In genomic region chr6:31114970-31115849, GRCh38 we compare ENCODE assay signal across 8 cellular contexts. TPM values are rescaled to one million over a fixed set of nuclear protein-coding genes. Genes with fewer than 3 reads are reported as not detected.
DNase-seq lines count a peak whose midpoint lies in the region; ATAC-seq and TF ChIP-seq lines count a peak whose summit lies in the region.

No MANE protein-coding gene starts in this region.

- no peak overlapping the region for H2BK5ac ChIP-seq in trophoblast cell (ENCODE audit: low read depth, low read length, poor library complexity)

- no peak overlapping the region for H3K4me3 ChIP-seq in CD4-positive, alpha-beta memory T cell (ENCODE audit: low read length in 2 of 2)
- no peak overlapping the region for H3K4me3 ChIP-seq in OCI-LY3 (ENCODE audit: low read length)
- H3K4me3 ChIP-seq in fibroblast of mammary gland (ENCODE audit: control insufficient read depth, low read depth, low read length): peak overlapping the region; percentile 43
- H3K4me3 ChIP-seq in trophoblast cell (ENCODE audit: low read depth, low read length): no peak overlapping the region

- peaks cover 0 to 2% (median 0%) of the 10 kb centered on the region in 8 donors for H3K9me3 Mint-ChIP-seq in CD4-positive, alpha-beta memory T cell
- no peaks in the 10 kb centered on the region for H3K9me3 Mint-ChIP-seq in activated naive CD4-positive, alpha-beta T cell treated with anti-CD3 and anti-CD28 coated beads for 36 hours

- no peaks in the 10 kb centered on the region for H3K27me3 ChIP-seq in CD4-positive, alpha-beta memory T cell (ENCODE audit: insufficient read depth, low read length)
- H3K27me3 ChIP-seq in OCI-LY3 (ENCODE audit: low read depth, low read length) (peaks cover 7% of the 10 kb centered on the region), trophoblast cell (ENCODE audit: insufficient read depth, low read length) (no peaks in the 10 kb centered on the region)

- CTCF ChIA-PET in CD4-positive, alpha-beta memory T cell (lab: Charles Lee; ENCODE audit: partially characterized antibody): interaction anchor here (0.9 to 7.5 kb wide), 15 partner anchors 9 to 285 kb away, joined by 3 to 62 read pairs (median 6); partner anchors contain the start of gene VARS2
- CTCF ChIA-PET in activated naive CD4-positive, alpha-beta T cell treated with anti-CD3 and anti-CD28 coated beads for 36 hours (lab: Charles Lee): interaction anchor here (1.5 to 2.3 kb wide), 6 partner anchors 10 to 28 kb away, joined by 3 to 10 read pairs (median 8); no protein-coding TSS in a partner anchor

- H2AK5ac ChIP-seq in trophoblast cell (ENCODE audit: low read length): no peak overlapping the region

- peak overlapping the region in 2 of 8 donors; percentile 16 to 41 for H3K4me3 Mint-ChIP-seq in CD4-positive, alpha-beta memory T cell
- no peak overlapping the region for H3K4me3 Mint-ChIP-seq in activated naive CD4-positive, alpha-beta T cell treated with anti-CD3 and anti-CD28 coated beads for 36 hours

- peak in 1 of 5 donors; percentile 40 for DNase-seq in CD4-positive, alpha-beta memory T cell
- peak; percentile 69 for DNase-seq in fibroblast of mammary gland (ENCODE audit: low read depth)
- peak; percentile 20 to 47 for DNase-seq in trophoblast cell
- no peak for DNase-seq in activated naive CD4-positive, alpha-beta T cell treated with anti-CD3 and anti-CD28 coated beads for 36 hours

- H3K4me2 ChIP-seq in OCI-LY3 (ENCODE audit: low read length): peak overlapping the region; percentile 47
- H3K4me2 ChIP-seq in trophoblast cell (ENCODE audit: low read length): no peak overlapping the region

- H4K8ac ChIP-seq in trophoblast cell (ENCODE audit: low read depth, low read length): no peak overlapping the region

- no peaks in the 10 kb centered on the region for H3K79me2 ChIP-seq in OCI-LY3 (ENCODE audit: low read length)
- no peaks in the 10 kb centered on the region for H3K79me2 ChIP-seq in trophoblast cell (ENCODE audit: control insufficient read depth, insufficient read depth, low read length, poor library complexity)

- no peak overlapping the region for H3K27ac ChIP-seq in CD4-positive, alpha-beta memory T cell (ENCODE audit: low read depth, low read length)
- H3K27ac ChIP-seq in OCI-LY3 (ENCODE audit: low read length) (no peak overlapping the region), trophoblast cell (ENCODE audit: low read depth, low read length) (no peak overlapping the region)

- no peak overlapping the region for H2BK120ac ChIP-seq in trophoblast cell (ENCODE audit: insufficient read depth, low read length, poor library complexity)

- peaks cover 2 to 8% (median 5%) of the 10 kb centered on the region in 4 donors for H3K4me1 Mint-ChIP-seq in CD4-positive, alpha-beta memory T cell
- peaks cover 5% of the 10 kb centered on the region for H3K4me1 Mint-ChIP-seq in activated naive CD4-positive, alpha-beta T cell treated with anti-CD3 and anti-CD28 coated beads for 36 hours (ENCODE audit: low read depth)

- WGBS in trophoblast cell (ENCODE audit: extremely low coverage, insufficient coverage, insufficient read length): no CpG with 5 or more reads among the region's 9 CpGs

- no peak overlapping the region for H3K23ac ChIP-seq in trophoblast cell (ENCODE audit: low read length)

- TF ChIP-seq CTCF in OCI-LY3 (IDR thresholded peaks at IDR 0.05; ENCODE audit: low read depth, low read length) (peak; percentile 36), fibroblast of mammary gland (conservative IDR thresholded peaks at IDR 0.05; ENCODE audit: control insufficient read depth, insufficient read depth, low read depth, low read length) (peak; percentile 42)

- H3K9ac ChIP-seq in OCI-LY3 (ENCODE audit: low read length) (no peak overlapping the region; the same call in 1 of the 2 replicates), trophoblast cell (ENCODE audit: low read length) (no peak overlapping the region)

- peaks cover 5% of the 10 kb centered on the region for H3K4me1 ChIP-seq in CD4-positive, alpha-beta memory T cell (ENCODE audit: insufficient read depth, low read length)
- H3K4me1 ChIP-seq in OCI-LY3 (ENCODE audit: low read length): peaks cover 20% of the 10 kb centered on the region
- peaks cover 9 to 14% of the 10 kb centered on the region in 2 experiments for H3K4me1 ChIP-seq in trophoblast cell (ENCODE audit: control insufficient read depth in 1 of 2, insufficient read depth in 2 of 2, low read length in 2 of 2)

- intact Hi-C loops in CD4-positive, alpha-beta memory T cell (cut with micrococcal nuclease): loop anchor here (2.0 kb wide), 2 partner anchors 28 to 36 kb away; no protein-coding TSS in a partner anchor
- intact Hi-C loops in activated naive CD4-positive, alpha-beta T cell treated with anti-CD3 and anti-CD28 coated beads for 36 hours (cut with micrococcal nuclease): loop anchor here (1.0 kb wide), 1 partner anchor 28 kb away; no protein-coding TSS in a partner anchor

- no peak overlapping the region for H2BK12ac ChIP-seq in trophoblast cell (ENCODE audit: low read length)

- no peak overlapping the region for H3K18ac ChIP-seq in trophoblast cell (ENCODE audit: low read length)

- H4K12ac ChIP-seq in trophoblast cell (ENCODE audit: low read depth, low read length): no peak overlapping the region

- H3K27ac Mint-ChIP-seq in CD4-positive, alpha-beta memory T cell: peak overlapping the region in 4 of 7 donors; percentile 12 to 80 (median 46)
- H3K27ac Mint-ChIP-seq in activated naive CD4-positive, alpha-beta T cell treated with anti-CD3 and anti-CD28 coated beads for 36 hours: no peak overlapping the region

- no peaks in the 10 kb centered on the region for H3K36me3 Mint-ChIP-seq in CD4-positive, alpha-beta memory T cell
- no peaks in the 10 kb centered on the region for H3K36me3 Mint-ChIP-seq in activated naive CD4-positive, alpha-beta T cell treated with anti-CD3 and anti-CD28 coated beads for 36 hours (ENCODE audit: low read depth)

- H3K14ac ChIP-seq in trophoblast cell (ENCODE audit: low read length): no peak overlapping the region

- H4K20me1 ChIP-seq in OCI-LY3 (ENCODE audit: insufficient read depth, low read length): no peaks in the 10 kb centered on the region

- ATAC-seq in GM21717 (IDR thresholded peaks at IDR 0.05; ENCODE audit: unreplicated experiment): no peak
- ATAC-seq in GM18870 (IDR thresholded peaks at IDR 0.05; ENCODE audit: unreplicated experiment): no peak
- ATAC-seq in HG02678 (IDR thresholded peaks at IDR 0.05; ENCODE audit: unreplicated experiment): no peak

- no peaks in the 10 kb centered on the region for H3K9me3 ChIP-seq in CD4-positive, alpha-beta memory T cell (ENCODE audit: control insufficient read depth in 1 of 2, low read length in 2 of 2)
- H3K9me3 ChIP-seq in OCI-LY3 (ENCODE audit: insufficient read depth, low read length) (no peaks in the 10 kb centered on the region), trophoblast cell (ENCODE audit: insufficient read depth, low read depth, low read length) (peaks cover 1% of the 10 kb centered on the region)

- POLR2A ChIA-PET in CD4-positive, alpha-beta memory T cell (lab: Charles Lee; ENCODE audit: partially characterized antibody): interaction anchor here (1.0 to 2.1 kb wide), 5 partner anchors 22 to 200 kb away, joined by 3 to 11 read pairs (median 5); no protein-coding TSS in a partner anchor

- peak overlapping the region; percentile 45 for H4K91ac ChIP-seq in trophoblast cell (ENCODE audit: low read depth, low read length)

- no peaks in the 10 kb centered on the region for H3K36me3 ChIP-seq in CD4-positive, alpha-beta memory T cell (ENCODE audit: insufficient read depth, low read length)
- H3K36me3 ChIP-seq in OCI-LY3 (replicated peaks; ENCODE audit: low read depth, low read length): no peaks in the 10 kb centered on the region
- H3K36me3 ChIP-seq in trophoblast cell (ENCODE audit: control insufficient read depth in 1 of 2, insufficient read depth in 2 of 2, low read length in 2 of 2): no peaks in the 10 kb centered on the region

- H3K79me1 ChIP-seq in trophoblast cell (ENCODE audit: low read length): no peaks in the 10 kb centered on the region

- H2AFZ ChIP-seq in OCI-LY3 (ENCODE audit: low read depth, low read length) (peak overlapping the region; percentile 82), trophoblast cell (ENCODE audit: insufficient read depth, low read length, poor library complexity) (peak overlapping the region; percentile 50)

- no peak overlapping the region for H3K4ac ChIP-seq in trophoblast cell (ENCODE audit: low read depth, low read length)

- H3K27me3 Mint-ChIP-seq in CD4-positive, alpha-beta memory T cell: peaks cover 2 to 3% of the 10 kb centered on the region in 2 donors
- no peaks in the 10 kb centered on the region for H3K27me3 Mint-ChIP-seq in activated naive CD4-positive, alpha-beta T cell treated with anti-CD3 and anti-CD28 coated beads for 36 hours (ENCODE audit: low read depth)

RNA-seq across cellular contexts. Expression of gene PSORS1C1, which starts 0.6 kb away (rescaled TPM):
- not detected for total RNA-seq in CD4-positive, alpha-beta memory T cell
- under 1 TPM in 1 of 2 donors, not detected in 1; 0.60 TPM for polyA plus RNA-seq in CD4-positive, alpha-beta memory T cell
- polyA plus RNA-seq in trophoblast cell (2013): 0.18 and 0.23 TPM in 2 replicates
- under 1 TPM; 0.29 to 0.40 TPM for total RNA-seq in activated naive CD4-positive, alpha-beta T cell treated with anti-CD3 and anti-CD28 coated beads for 36 hours

RNA-seq across cellular contexts. Expression of gene C6orf15, which starts 2.8 kb away (rescaled TPM):
- not detected for total RNA-seq in CD4-positive, alpha-beta memory T cell
- not detected for polyA plus RNA-seq in CD4-positive, alpha-beta memory T cell
- not detected in 2 replicates for polyA plus RNA-seq in trophoblast cell (2013)
- total RNA-seq in activated naive CD4-positive, alpha-beta T cell treated with anti-CD3 and anti-CD28 coated beads for 36 hours: not detected

RNA-seq across cellular contexts. Expression of gene CDSN, which starts 5.0 kb away (rescaled TPM):
- not detected for total RNA-seq in CD4-positive, alpha-beta memory T cell
- polyA plus RNA-seq in CD4-positive, alpha-beta memory T cell: not detected
- 0.01 TPM in 1 of 2 replicates, not detected in the other for polyA plus RNA-seq in trophoblast cell (2013)
- total RNA-seq in activated naive CD4-positive, alpha-beta T cell treated with anti-CD3 and anti-CD28 coated beads for 36 hours: not detected

RNA-seq across cellular contexts. Expression of gene PSORS1C2, which starts 23.7 kb away (rescaled TPM):
- total RNA-seq in CD4-positive, alpha-beta memory T cell: not detected
- polyA plus RNA-seq in CD4-positive, alpha-beta memory T cell: not detected
- polyA plus RNA-seq in trophoblast cell (2013): not detected in 2 replicates
- total RNA-seq in activated naive CD4-positive, alpha-beta T cell treated with anti-CD3 and anti-CD28 coated beads for 36 hours: not detected

RNA-seq across cellular contexts. Expression of gene CCHCR1, which starts 42.4 kb away (rescaled TPM):
- total RNA-seq in CD4-positive, alpha-beta memory T cell: 10 to 100 TPM; 29.8 to 30.5 TPM
- polyA plus RNA-seq in CD4-positive, alpha-beta memory T cell: 1 to 10 TPM; 3.4 to 8.0 TPM
- 7.3 and 8.1 TPM in 2 replicates for polyA plus RNA-seq in trophoblast cell (2013)
- total RNA-seq in activated naive CD4-positive, alpha-beta T cell treated with anti-CD3 and anti-CD28 coated beads for 36 hours: 10 to 100 TPM; 40.0 to 44.5 TPM
